Comparison of ENCODE assay signal across 8 cellular contexts in genomic region chr16:69863401-69863800, GRCh38.
DNase-seq lines count a peak whose midpoint lies in the region; ATAC-seq, FAIRE-seq and TF ChIP-seq lines count a peak whose summit lies in the region.
"Not testable (repeated sequence)": the region's sequence is repeated elsewhere in the genome, so short reads cannot be mapped to it uniquely, and the experiment has no call there.

No MANE protein-coding gene starts in this region.

- in situ Hi-C loops in K562 (cut with MboI); HepG2 (cut with HindIII; ENCODE audit: extremely low pct_ligation_motif_present, low pct_unique_long_range_greater_than_20kb): not testable (repeated sequence)

- intact Hi-C loops in K562 (cut with micrococcal nuclease); sciatic nerve (cut with DNase I): not testable (repeated sequence)
- intact Hi-C loops in HepG2 (cut with micrococcal nuclease; ENCODE audit: unreplicated experiment), result loop anchor here (5.0 kb wide), 1 partner anchor 69 kb away; no protein-coding TSS in a partner anchor

- not testable (repeated sequence) for H3K9me3 Mint-ChIP-seq in GM23338; WTC11; activated naive CD4-positive, alpha-beta T cell treated with anti-CD3 and anti-CD28 coated beads, Interleukin-2, amount 50 U/mL, for 24 hours; central memory CD8-positive, alpha-beta T cell

- not testable (repeated sequence) for H3K27me3 ChIP-seq in GM23338 (ENCODE audit: insufficient read depth); K562 (ENCODE audit: control insufficient read depth in 2 of 2, insufficient read depth in 2 of 2, low read length in 2 of 2); HepG2 (ENCODE audit: control insufficient read depth in 1 of 2, insufficient read depth in 2 of 2, low read length in 2 of 2); thoracic aorta (replicated peaks; ENCODE audit: insufficient read depth)

- H3K4me2 ChIP-seq in GM23338; K562 (ENCODE audit: insufficient read depth, low read length); HepG2 (ENCODE audit: low read depth, low read length): not testable (repeated sequence)

- H3K27me3 Mint-ChIP-seq in GM23338 (ENCODE audit: insufficient read depth, low read depth, poor library complexity); WTC11 (ENCODE audit: low read depth); activated naive CD4-positive, alpha-beta T cell treated with anti-CD3 and anti-CD28 coated beads, Interleukin-2, amount 50 U/mL, for 24 hours; central memory CD8-positive, alpha-beta T cell: not testable (repeated sequence)

- not testable (repeated sequence) for H3K9ac ChIP-seq in K562 (ENCODE audit: insufficient read depth in 1 of 2, low read depth in 2 of 2, low read length in 2 of 2); HepG2 (ENCODE audit: insufficient read depth, low read depth, low read length)

- not testable (repeated sequence) for ATAC-seq in GM23338; WTC11; K562; central memory CD8-positive, alpha-beta T cell (replicated peaks; ENCODE audit: extremely low read depth, poor library complexity, severe bottlenecking); HepG2; sciatic nerve; thoracic aorta (ENCODE audit: insufficient number of reproducible peaks, low FRiP score, low read depth)

- H3F3A ChIP-seq in GM23338 (replicated peaks; ENCODE audit: low read depth), result not testable (repeated sequence)

- not testable (repeated sequence) for H3K9me1 ChIP-seq in K562 (ENCODE audit: control insufficient read depth, insufficient read depth, low read length)

- FAIRE-seq in K562 (lab: Jason Lieb, UNC); HepG2 (lab: Jason Lieb, UNC): not testable (repeated sequence)

- not testable (repeated sequence) for H3K79me2 ChIP-seq in GM23338 (replicated peaks; ENCODE audit: insufficient read depth); K562 (ENCODE audit: control insufficient read depth, insufficient read depth, low read length); HepG2 (ENCODE audit: insufficient read depth, low read length)

- POLR2A ChIA-PET in WTC11 (lab: Charles Lee); K562 (lab: Yijun Ruan, JAX); HepG2 (lab: Yijun Ruan, JAX): not testable (repeated sequence)

- H3K9me2 ChIP-seq in GM23338 (ENCODE audit: insufficient read depth), result not testable (repeated sequence)

- not testable (repeated sequence) for H3K4me1 Mint-ChIP-seq in GM23338; WTC11; activated naive CD4-positive, alpha-beta T cell treated with anti-CD3 and anti-CD28 coated beads, Interleukin-2, amount 50 U/mL, for 24 hours
- peaks cover 10% of the 10 kb centered on the region for H3K4me1 Mint-ChIP-seq in central memory CD8-positive, alpha-beta T cell

- BruUV-seq in K562 (replicated peaks; lab: Mats Ljungman, UMichigan); HepG2 (replicated peaks; lab: Mats Ljungman, UMichigan): not testable (repeated sequence)

- TF ChIP-seq RAD21 in K562 (CRISPR knock-in tag; conservative IDR thresholded peaks at IDR 0.05 in 1 of 2, IDR thresholded peaks at IDR 0.05 in 1 of 2); HepG2 (CRISPR knock-in tag; IDR thresholded peaks at IDR 0.05): not testable (repeated sequence)

- not testable (repeated sequence) for TF ChIP-seq EP300 in K562 (IDR thresholded peaks at IDR 0.05; ENCODE audit: low read length); HepG2 (IDR thresholded peaks at IDR 0.05; ENCODE audit: low read depth in 2 of 2, low read length in 2 of 2); HepG2 (CRISPR knock-in tag; IDR thresholded peaks at IDR 0.05; ENCODE audit: borderline replicate concordance)

- H4K20me1 ChIP-seq in GM23338 (replicated peaks; ENCODE audit: insufficient read depth); K562 (replicated peaks; ENCODE audit: control insufficient read depth, insufficient read depth, low read length); HepG2 (ENCODE audit: insufficient read depth, low read length): not testable (repeated sequence)

- CTCF ChIA-PET in WTC11 (lab: Charles Lee), result interaction anchor here (0.7 to 1.0 kb wide), 2 partner anchors 67 to 142 kb away, joined by 3 read pairs; no protein-coding TSS in a partner anchor
- CTCF ChIA-PET in K562 (lab: Yijun Ruan, JAX; ENCODE audit: low intra/inter-chr PET ratio); HepG2 (lab: Yijun Ruan, JAX; ENCODE audit: low intra/inter-chr PET ratio, low total read pairs): not testable (repeated sequence)

- TF ChIP-seq CTCF in GM23338 (conservative IDR thresholded peaks at IDR 0.05; ENCODE audit: low read depth in 2 of 2); WTC11 (IDR thresholded peaks at IDR 0.05); K562 (IDR thresholded peaks at IDR 0.05 in 2 of 3, conservative IDR thresholded peaks at IDR 0.05 in 1 of 3; ENCODE audit: insufficient read depth in 2 of 3, low read depth in 1 of 3, low read length in 3 of 3); HepG2 (CRISPR knock-in tag; IDR thresholded peaks at IDR 0.05); thoracic aorta (IDR thresholded peaks at IDR 0.05): not testable (repeated sequence)

- WGBS in K562 (ENCODE audit: insufficient coverage, low coverage, missing lambda C conversion rate), result 78% methylated on average over 11 of the region's 11 CpGs
- 82% methylated on average over 11 of the region's 11 CpGs for whole genome bisulfite sequencing in HepG2 (ENCODE audit: low lambda C conversion rate)

- not testable (repeated sequence) for TF ChIP-seq POLR2A in K562 (conservative IDR thresholded peaks at IDR 0.05); HepG2 (IDR thresholded peaks at IDR 0.05; ENCODE audit: insufficient read depth in 1 of 2, low read depth in 2 of 2, low read length in 2 of 2)

- H3K4me3 ChIP-seq in GM23338; K562; HepG2 (replicated peaks in 1 of 3; ENCODE audit: insufficient read depth in 1 of 3, low read depth in 2 of 3, low read length in 3 of 3); thoracic aorta: not testable (repeated sequence)

- not testable (repeated sequence) for H3K4me3 Mint-ChIP-seq in GM23338; WTC11; activated naive CD4-positive, alpha-beta T cell treated with anti-CD3 and anti-CD28 coated beads, Interleukin-2, amount 50 U/mL, for 24 hours; central memory CD8-positive, alpha-beta T cell

- H3K27ac Mint-ChIP-seq in GM23338, result peak overlapping the region; percentile 14; the same call in 1 of the 2 replicates
- H3K27ac Mint-ChIP-seq in WTC11, result not testable (repeated sequence)
- peak overlapping the region; percentile 30 for H3K27ac Mint-ChIP-seq in activated naive CD4-positive, alpha-beta T cell treated with anti-CD3 and anti-CD28 coated beads, Interleukin-2, amount 50 U/mL, for 24 hours
- H3K27ac Mint-ChIP-seq in central memory CD8-positive, alpha-beta T cell (ENCODE audit: low read depth), result peak overlapping the region; percentile 14

- not testable (repeated sequence) for H3K9me3 ChIP-seq in K562 (replicated peaks; ENCODE audit: control insufficient read depth, insufficient read depth, low read depth, low read length); HepG2 (ENCODE audit: low read length); thoracic aorta

- peak overlapping the region; percentile 78; the same call in 1 of the 2 replicates for H3K27ac ChIP-seq in GM23338 (ENCODE audit: low read depth)
- H3K27ac ChIP-seq in K562 (ENCODE audit: extremely low read depth, low read depth, low read length); HepG2 (ENCODE audit: extremely low read length, insufficient read depth, low read length): not testable (repeated sequence)
- H3K27ac ChIP-seq in thoracic aorta, result peak overlapping the region; percentile 10 to 88

- not testable (repeated sequence) for H3K36me3 ChIP-seq in GM23338 (ENCODE audit: insufficient read depth); HepG2 (replicated peaks in 1 of 2; ENCODE audit: control insufficient read depth in 1 of 2, insufficient read depth in 2 of 2, low read length in 2 of 2); thoracic aorta
- H3K36me3 ChIP-seq in K562 (ENCODE audit: control insufficient read depth, insufficient read depth, low read length), result peaks cover 11% of the 10 kb centered on the region; the same call in 1 of the 3 replicates

- not testable (repeated sequence) for H3K4me1 ChIP-seq in GM23338 (ENCODE audit: insufficient read depth)
- H3K4me1 ChIP-seq in K562 (replicated peaks in 1 of 2; ENCODE audit: control insufficient read depth in 2 of 2, insufficient read depth in 2 of 2, low read length in 2 of 2) (peaks cover 10 to 18% of the 10 kb centered on the region in 2 experiments), HepG2 (ENCODE audit: insufficient read depth, low read length) (peaks cover 61% of the 10 kb centered on the region), thoracic aorta (ENCODE audit: control insufficient read depth in 1 of 2, low read depth in 2 of 2) (peaks cover 27 to 49% of the 10 kb centered on the region in 2 donors)

- not testable (repeated sequence) for H2AFZ ChIP-seq in GM23338; K562 (ENCODE audit: low read depth, low read length); HepG2 (ENCODE audit: low read length)

- not testable (repeated sequence) for DNase-seq in GM23338 (ENCODE audit: low spot score); WTC11 (ENCODE audit: low spot score); K562 (ENCODE audit: extremely low read depth in 1 of 4, low spot score in 3 of 4); central memory CD8-positive, alpha-beta T cell (ENCODE audit: low spot score in 2 of 2); HepG2 (ENCODE audit: low spot score); thoracic aorta (ENCODE audit: low spot score)
- peak; percentile 32 for DNase-seq in sciatic nerve (ENCODE audit: low spot score)

- not testable (repeated sequence) for H3K36me3 Mint-ChIP-seq in GM23338 (ENCODE audit: low read depth); WTC11; activated naive CD4-positive, alpha-beta T cell treated with anti-CD3 and anti-CD28 coated beads, Interleukin-2, amount 50 U/mL, for 24 hours
- peaks cover 12% of the 10 kb centered on the region for H3K36me3 Mint-ChIP-seq in central memory CD8-positive, alpha-beta T cell (ENCODE audit: insufficient read depth)
